ENCODE assay signal across 8 cellular contexts in the genomic region with DNA sequence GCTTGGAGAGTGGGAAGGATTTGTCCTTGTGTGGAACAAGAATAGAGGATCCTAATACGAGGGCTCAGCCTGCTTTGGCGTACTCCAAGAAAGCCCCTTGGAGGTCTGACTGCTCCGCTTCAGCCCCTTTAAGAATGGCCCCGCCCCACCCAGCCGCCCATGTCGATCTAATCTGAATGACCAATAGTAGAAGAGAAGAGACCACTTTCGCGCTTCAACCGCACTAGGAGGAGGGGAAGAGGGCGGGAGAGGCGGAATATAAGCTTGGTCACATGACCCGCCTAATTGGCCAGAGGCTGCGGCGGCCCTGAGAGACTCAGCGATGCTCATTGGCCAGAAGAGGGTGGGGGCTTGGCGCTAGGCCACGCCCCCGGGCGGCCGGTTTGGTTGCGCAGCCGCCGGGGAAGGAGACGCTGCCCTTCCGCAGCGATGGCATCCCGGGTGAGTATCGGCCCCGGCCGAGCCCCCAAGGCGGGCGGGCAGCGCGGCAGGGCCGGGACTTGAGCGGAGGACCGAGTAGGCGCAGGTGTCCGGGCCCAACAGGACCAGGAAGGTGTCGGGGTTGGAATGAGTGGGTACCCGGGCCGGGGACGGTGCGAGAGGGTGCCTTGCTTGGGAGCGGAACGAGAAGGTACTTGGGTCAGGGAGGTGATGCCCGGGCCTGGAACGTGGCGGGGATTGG. TPM values are rescaled to one million over a fixed set of nuclear protein-coding genes. Genes with fewer than 3 reads are reported as not detected.
DNase-seq lines count a peak whose midpoint lies in the region; ATAC-seq and TF ChIP-seq lines count a peak whose summit lies in the region.

A gene with protein sequence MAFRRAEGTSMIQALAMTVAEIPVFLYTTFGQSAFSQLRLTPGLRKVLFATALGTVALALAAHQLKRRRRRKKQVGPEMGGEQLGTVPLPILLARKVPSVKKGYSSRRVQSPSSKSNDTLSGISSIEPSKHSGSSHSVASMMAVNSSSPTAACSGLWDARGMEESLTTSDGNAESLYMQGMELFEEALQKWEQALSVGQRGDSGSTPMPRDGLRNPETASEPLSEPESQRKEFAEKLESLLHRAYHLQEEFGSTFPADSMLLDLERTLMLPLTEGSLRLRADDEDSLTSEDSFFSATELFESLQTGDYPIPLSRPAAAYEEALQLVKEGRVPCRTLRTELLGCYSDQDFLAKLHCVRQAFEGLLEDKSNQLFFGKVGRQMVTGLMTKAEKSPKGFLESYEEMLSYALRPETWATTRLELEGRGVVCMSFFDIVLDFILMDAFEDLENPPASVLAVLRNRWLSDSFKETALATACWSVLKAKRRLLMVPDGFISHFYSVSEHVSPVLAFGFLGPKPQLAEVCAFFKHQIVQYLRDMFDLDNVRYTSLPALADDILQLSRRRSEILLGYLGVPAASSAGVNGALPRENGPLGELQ (plus strand): TSS at position 386 of the 682 bp plus-strand sequence. CDS start 3,969 bp downstream, outside the sequence.

- H3K4me2 ChIP-seq in IMR-90 (ENCODE audit: low read depth, low read length), result peak within 1 kb of the TSS; percentile 96

- peak within 1 kb of the TSS; percentile 98 for H2AK9ac ChIP-seq in IMR-90 (replicated peaks; ENCODE audit: low read depth, low read length, poor library complexity)

- TF ChIP-seq CTCF in IMR-90 (conservative IDR thresholded peaks at IDR 0.05; ENCODE audit: low read depth, low read length), result no peak
- TF ChIP-seq CTCF in epithelial cell of esophagus (IDR thresholded peaks at IDR 0.05; ENCODE audit: insufficient read depth, low read depth, low read length, missing control alignments), result no peak
- TF ChIP-seq CTCF in mucosa of descending colon (IDR thresholded peaks at IDR 0.05), result no peak

- H3K27ac ChIP-seq in IMR-90 (ENCODE audit: insufficient read depth, low read length), result peak within 1 kb of the TSS; percentile 80

- H3K23ac ChIP-seq in IMR-90 (ENCODE audit: low read depth, low read length), result peak within 1 kb of the TSS; percentile 83

- H3K36me3 ChIP-seq in IMR-90 (ENCODE audit: control insufficient read depth, insufficient read depth, low read length), result peaks cover 6% of the 10 kb centered on the region
- peaks cover 6% of the 10 kb centered on the region for H3K36me3 ChIP-seq in mucosa of descending colon (ENCODE audit: low read depth)

- TF ChIP-seq POLR2A in IMR-90 (IDR thresholded peaks at IDR 0.05; ENCODE audit: low read depth, low read length), result peak; percentile 90

- H3K4me3 ChIP-seq in IMR-90 (ENCODE audit: insufficient read depth, low read depth, low read length), result peak within 1 kb of the TSS; percentile 96
- peak within 1 kb of the TSS; percentile 81 for H3K4me3 ChIP-seq in epithelial cell of esophagus (ENCODE audit: low read length)
- peak within 1 kb of the TSS; percentile 58 for H3K4me3 ChIP-seq in mucosa of descending colon

- H3K4ac ChIP-seq in IMR-90 (ENCODE audit: low read depth, low read length), result peak within 1 kb of the TSS; percentile 83

- H3K9ac ChIP-seq in IMR-90 (ENCODE audit: low read depth, low read length), result peak within 1 kb of the TSS; percentile 94

- no TSS peak for BruUV-seq in IMR-90 (replicated peaks; lab: Mats Ljungman, UMichigan)

- CTCF ChIA-PET in IMR-90 (lab: Yijun Ruan, JAX), result interaction anchor here (0.5 kb wide), 1 partner anchor 70 kb away, joined by 3 read pairs; no protein-coding TSS in a partner anchor

- H4K91ac ChIP-seq in IMR-90 (ENCODE audit: insufficient read depth, low read depth, low read length), result peak within 1 kb of the TSS; percentile 82

- H4K20me1 ChIP-seq in IMR-90 (ENCODE audit: insufficient read depth, low read length), result peaks cover 13% of the 10 kb centered on the region

- H3K14ac ChIP-seq in IMR-90 (replicated peaks; ENCODE audit: low read depth, low read length), result peak within 1 kb of the TSS; percentile 91

- H3K18ac ChIP-seq in IMR-90 (ENCODE audit: low read depth, low read length), result peak within 1 kb of the TSS; percentile 62

- peak within 1 kb of the TSS; percentile 49 for H3K56ac ChIP-seq in IMR-90 (ENCODE audit: extremely low read depth, insufficient read depth, low read length)

- H4K8ac ChIP-seq in IMR-90 (ENCODE audit: low read depth in 2 of 2, low read length in 2 of 2), result peak within 1 kb of the TSS; percentile 94 to 98

- WGBS in IMR-90 (ENCODE audit: extremely low coverage in 2 of 2, insufficient read length in 1 of 2), 2 experiments, result 0% methylated on average over 33 of the region's 49 CpGs; no CpG with 5 or more reads in 1 of the 2 experiments

- H3K9me3 ChIP-seq in IMR-90 (ENCODE audit: control insufficient read depth, insufficient read depth, low read length), result no peaks in the 10 kb centered on the region
- H3K9me3 ChIP-seq in mucosa of descending colon, result no peaks in the 10 kb centered on the region

- peak within 1 kb of the TSS; percentile 54 for H2AK5ac ChIP-seq in IMR-90 (ENCODE audit: low read depth, low read length)

- peak within 1 kb of the TSS; percentile 98 for H2AFZ ChIP-seq in IMR-90 (replicated peaks; ENCODE audit: low read length, poor library complexity)

- H2BK15ac ChIP-seq in IMR-90 (ENCODE audit: low read depth, low read length), result peak within 1 kb of the TSS; percentile 59; the same call in 1 of the 3 replicates

- dilution Hi-C loops in IMR-90 (cut with HindIII; ENCODE audit: low sequenced_read_pairs, unreplicated experiment), result no loop called here

- POLR2A ChIA-PET in IMR-90 (lab: Charles Lee; ENCODE audit: unreplicated experiment), result no interaction called here

- ATAC-seq in GM21528 (IDR thresholded peaks at IDR 0.05; ENCODE audit: low FRiP score, unreplicated experiment) (peak; percentile 93), IMR-90 (ENCODE audit: low read depth) (peak; percentile 98), mucosa of descending colon (peak; percentile 98)

- intact Hi-C loops in IMR-90 (cut with micrococcal nuclease) (no loop called here), mucosa of descending colon (cut with DNase I, micrococcal nuclease) (no loop called here)

- no peaks in the 10 kb centered on the region for H3K27me3 ChIP-seq in IMR-90 (ENCODE audit: control insufficient read depth, insufficient read depth, low read length)

- H3K79me1 ChIP-seq in IMR-90 (ENCODE audit: low read depth in 1 of 2, low read length in 2 of 2), result peaks cover 14 to 38% of the 10 kb centered on the region in 2 experiments; a peak in 3 of 4 replicates

- H2BK20ac ChIP-seq in IMR-90 (ENCODE audit: low read depth, low read length), result no peak within 1 kb of the TSS

- H2BK5ac ChIP-seq in IMR-90 (ENCODE audit: low read depth, low read length, poor library complexity, severe bottlenecking), result peak within 1 kb of the TSS; percentile 74

- H4K5ac ChIP-seq in IMR-90 (ENCODE audit: low read depth, low read length), result peak within 1 kb of the TSS; percentile 93

- H3K9me1 ChIP-seq in IMR-90 (ENCODE audit: insufficient read depth, low read length), result 0 out of 2 replicates have a peak, but pooled peaks cover 10% of the 10 kb centered on the region

- peak; percentile 99 for DNase-seq in DMS 273 (lab: John Stamatoyannopoulos, UW; ENCODE audit: unreplicated experiment)
- DNase-seq in IMR-90, result peak; percentile 98
- DNase-seq in OCI-M1 (lab: John Stamatoyannopoulos, UW), result peak; percentile 99
- peak; percentile 82 for DNase-seq in activated T-cell treated with anti-CD3 and anti-CD28 coated beads for 4 hours
- peak; percentile 99 for DNase-seq in epithelial cell of esophagus (ENCODE audit: low read depth)
- DNase-seq in mucosa of descending colon, result peak; percentile 95 to 98 (median 98)
- DNase-seq in stimulated activated CD8-positive, alpha-beta memory T cell treated with anti-CD3 and anti-CD28 coated beads, Interleukin-4, amount 100 ng/mL, for 24 hours (ENCODE audit: low read depth), result peak; percentile 92

- H3K4me1 ChIP-seq in IMR-90 (ENCODE audit: control insufficient read depth, insufficient read depth, low read length) (peaks cover 14% of the 10 kb centered on the region), mucosa of descending colon (ENCODE audit: low read depth) (peaks cover 25% of the 10 kb centered on the region)

- peak within 1 kb of the TSS; percentile 74 for H2BK120ac ChIP-seq in IMR-90 (ENCODE audit: low read depth, low read length)

- no peak for TF ChIP-seq RAD21 in IMR-90 (IDR thresholded peaks at IDR 0.05; ENCODE audit: low read length)

- in situ Hi-C loops in IMR-90 (cut with MboI; ENCODE audit: low sequenced_read_pairs), result no loop called here

TF ChIP-seq in IMR-90, 13 proteins besides CTCF, POLR2A, EP300 and RAD21 (continues in another document):
- TF ChIP-seq RFX5 (IDR thresholded peaks at IDR 0.05; ENCODE audit: low read depth, low read length) (no peak), NFE2L2 (IDR thresholded peaks at IDR 0.05; ENCODE audit: low read depth, low read length) (no peak), FOS (IDR thresholded peaks at IDR 0.05; ENCODE audit: low read depth, low read length) (no peak), MAFK (IDR thresholded peaks at IDR 0.05; ENCODE audit: low read depth, low read length) (no peak), MAZ (IDR thresholded peaks at IDR 0.05; ENCODE audit: borderline replicate concordance, low read depth, low read length) (peak; percentile 86; the same call in 1 of the 2 replicates), BHLHE40 (IDR thresholded peaks at IDR 0.05; ENCODE audit: low read depth, low read length) (peak; percentile 91), SMC3 (IDR thresholded peaks at IDR 0.05; ENCODE audit: low read depth, low read length) (no peak), MXI1 (IDR thresholded peaks at IDR 0.05; ENCODE audit: borderline replicate concordance, low read depth, low read length) (peak; percentile 59; the same call in 1 of the 2 replicates), RCOR1 (IDR thresholded peaks at IDR 0.05; ENCODE audit: insufficient replicate concordance, low read length) (no peak)
- TF ChIP-seq, protein P1, sequence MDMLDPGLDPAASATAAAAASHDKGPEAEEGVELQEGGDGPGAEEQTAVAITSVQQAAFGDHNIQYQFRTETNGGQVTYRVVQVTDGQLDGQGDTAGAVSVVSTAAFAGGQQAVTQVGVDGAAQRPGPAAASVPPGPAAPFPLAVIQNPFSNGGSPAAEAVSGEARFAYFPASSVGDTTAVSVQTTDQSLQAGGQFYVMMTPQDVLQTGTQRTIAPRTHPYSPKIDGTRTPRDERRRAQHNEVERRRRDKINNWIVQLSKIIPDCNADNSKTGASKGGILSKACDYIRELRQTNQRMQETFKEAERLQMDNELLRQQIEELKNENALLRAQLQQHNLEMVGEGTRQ (IDR thresholded peaks at IDR 0.05; ENCODE audit: low read depth, low read length), result peak; percentile 96

RNA-seq across cellular contexts. Expression of the gene that starts here (rescaled TPM):
- total RNA-seq in IMR-90 (2012; rRNA removed) (9.7 and 12.5 TPM in 2 replicates), mucosa of descending colon (10 to 100 TPM; 56.2 to 89.4 (median 57.1) TPM)
- 25.3 and 25.9 TPM in 2 replicates for polyA plus RNA-seq in IMR-90 (2012; rRNA removed)
- polyA plus RNA-seq in IMR-90 (2012; cell fraction: cytosol; rRNA removed), result 22.2 and 23.0 TPM in 2 replicates
- 87.9 and 243 TPM in 2 replicates for polyA plus RNA-seq in IMR-90 (2012; cell fraction: nucleus; rRNA removed; ENCODE audit: low replicate concordance)

Comparison
In these comparisons a context has a peak if more than half of its experiments do, and no peak if none do; other contexts are left out.
1. Peak in every context shown above with its lines: DNase-seq, ATAC-seq, H3K4me3 ChIP-seq and H3K27ac ChIP-seq.